In the genomic region with DNA sequence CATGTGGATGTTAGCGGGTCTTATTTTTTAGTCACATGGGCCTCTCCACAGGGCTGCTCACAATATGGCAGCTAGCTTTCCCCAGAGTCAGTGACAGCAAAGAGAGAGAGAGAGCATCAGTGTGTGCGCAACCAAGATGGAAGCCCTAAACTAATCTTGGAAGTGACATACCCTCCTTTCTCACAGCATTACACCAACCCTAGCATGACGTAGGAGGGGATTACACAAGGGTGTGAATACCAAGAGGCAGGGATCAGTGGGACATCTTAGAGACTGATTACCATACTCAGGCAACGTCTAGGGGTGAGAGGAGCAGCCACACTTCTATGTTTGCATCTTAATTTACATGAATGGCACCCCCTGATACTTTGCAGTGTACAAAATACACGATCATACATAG, we compare ENCODE assay signal across 33 cellular contexts.
"Had no signal": no experiment of that assay in that cellular context is flagged by ENCODE, and none has a peak within 500 bp of the region (broad histone marks: within the 10 kb centered on the region; RNA-seq: fewer than 3 reads in every experiment).

No MANE protein-coding gene starts in this region.

- H3K4me3 ChIP-seq: adrenal gland, body of pancreas, breast epithelium, MG63, Peyer's patch had no signal

- H3K9me3 Mint-ChIP-seq: activated naive CD4-positive, alpha-beta T cell treated with anti-CD3 and anti-CD28 coated beads for 36 hours; activated naive CD4-positive, alpha-beta T cell treated with anti-CD3 and anti-CD28 coated beads, Interleukin-2, amount 50 U/mL, for 72 hours; activated T-cell treated with anti-CD3 and anti-CD28 coated beads, Interleukin-2, amount 50 U/mL, for 4 hours; activated T-helper 1 cell treated with anti-CD3 and anti-CD28 coated beads, Interleukin-12 subunit alpha, Interleukin-12 subunit beta, Interleukin-2, Interleukin-4 antibody, amounts not matched to agents 30 ng/mL and 10 ng/mL and 1 ng/mL, durations not matched to agents 14 hours and 24 hours and 36 hours had no signal

- H3K4me1 ChIP-seq: breast epithelium had no signal

- H3K9me3 ChIP-seq: adrenal gland, body of pancreas, breast epithelium, MG63, Peyer's patch had no signal

- H3K27ac ChIP-seq: adrenal gland, body of pancreas, breast epithelium, Peyer's patch had no signal

- H3K27ac Mint-ChIP-seq: activated CD4-positive, alpha-beta T cell treated with anti-CD3 and anti-CD28 coated beads, Interleukin-2, amount 10 ng/mL, durations not matched to agents 24 days and 14 days; activated CD8-positive, alpha-beta T cell treated with anti-CD3 and anti-CD28 coated beads, Interleukin-2, amount 10 ng/mL, durations not matched to agents 7 days and 5 days; activated naive CD4-positive, alpha-beta T cell treated with anti-CD3 and anti-CD28 coated beads for 36 hours; activated naive CD4-positive, alpha-beta T cell treated with anti-CD3 and anti-CD28 coated beads, Interleukin-2, amount 50 U/mL, for 72 hours; activated T-helper 1 cell treated with anti-CD3 and anti-CD28 coated beads, Interleukin-12 subunit alpha, Interleukin-12 subunit beta, Interleukin-2, Interleukin-4 antibody, amounts not matched to agents 30 ng/mL and 10 ng/mL and 1 ng/mL, durations not matched to agents 14 hours and 24 hours and 36 hours had no signal

- H3K4me3 Mint-ChIP-seq: activated CD4-positive, alpha-beta T cell treated with anti-CD3 and anti-CD28 coated beads, Interleukin-2, amount 10 ng/mL, durations not matched to agents 24 days and 14 days; activated CD8-positive, alpha-beta T cell treated with anti-CD3 and anti-CD28 coated beads, Interleukin-2, amount 10 ng/mL, durations not matched to agents 7 days and 5 days; activated naive CD4-positive, alpha-beta T cell treated with anti-CD3 and anti-CD28 coated beads for 36 hours; activated T-cell treated with anti-CD3 and anti-CD28 coated beads, Interleukin-2, amount 50 U/mL, for 4 hours; activated T-helper 1 cell treated with anti-CD3 and anti-CD28 coated beads, Interleukin-12 subunit alpha, Interleukin-12 subunit beta, Interleukin-2, Interleukin-4 antibody, amounts not matched to agents 30 ng/mL and 10 ng/mL and 1 ng/mL, durations not matched to agents 14 hours and 24 hours and 36 hours had no signal

- H3K27me3 ChIP-seq: adrenal gland, body of pancreas, breast epithelium, MG63, Peyer's patch had no signal

- H3K36me3 ChIP-seq: adrenal gland, breast epithelium, MG63, Peyer's patch had no signal

- DNase-seq: activated CD4-positive, alpha-beta T cell treated with anti-CD3 and anti-CD28 coated beads, Interleukin-2, amount 10 ng/mL, durations not matched to agents 24 days and 14 days; activated CD4-positive, alpha-beta T cell treated with anti-CD3 and anti-CD28 coated beads, Interleukin-2, amount 50 U/mL, for 4 hours; activated CD8-positive, alpha-beta T cell treated with anti-CD3 and anti-CD28 coated beads, Interleukin-2, amount 10 ng/mL, durations not matched to agents 7 days and 5 days; activated gamma-delta T cell treated with Interleukin-2 at 50 U/mL for 16 hours; activated naive CD4-positive, alpha-beta T cell treated with anti-CD3 and anti-CD28 coated beads for 36 hours; activated T-cell treated with anti-CD3 and anti-CD28 coated beads for 4 hours; activated T-cell treated with anti-CD3 and anti-CD28 coated beads, Interleukin-2, amount 50 U/mL, for 4 hours; adrenal gland; body of pancreas; Kasumi-1; KG1; MG63; NCI-H1092 treated with DMSO at 0.1 percent for 48 hours; NCI-H1417; NCI-H187 treated with DMSO at 0.1 percent for 48 hours; NCI-H2081; NCI-H2171 treated with DMSO at 0.1 percent for 48 hours; NCI-H2227 treated with DMSO at 0.1 percent for 48 hours; NCI-H446; NCI-H510A treated with DMSO at 0.1 percent for 48 hours; NCI-H69; NK-92 treated with Interleukin-12 subunit alpha and Interleukin-12 subunit beta, amount 100 ng/mL, for 24 hours; PC-3; Peyer's patch; RPMI8226; SHP77 treated with DMSO at 0.1 percent for 48 hours; SW 1271; T-helper 1 cell; T-helper 2 cell; T-helper 9 cell had no signal
